In genomic region chr12:125097427-125097826, GRCh38 we compare ENCODE assay signal across 1 cellular context.
TF ChIP-seq lines count a peak whose summit lies in the region.

No MANE protein-coding gene starts in this region.

TF ChIP-seq in K562, 482 proteins besides CTCF, POLR2A, EP300 and RAD21:
- no peak for TF ChIP-seq FOS (IDR thresholded peaks at IDR 0.05; ENCODE audit: extremely low read depth, insufficient read length)
- TF ChIP-seq TEAD1 (CRISPR knock-in tag; IDR thresholded peaks at IDR 0.05) = no peak
- TF ChIP-seq MEF2A (IDR thresholded peaks at IDR 0.05; ENCODE audit: control insufficient read depth, low read depth, low read length) = no peak
- no peak for TF ChIP-seq ZNF668 (CRISPR knock-in tag; IDR thresholded peaks at IDR 0.05)
- no peak for TF ChIP-seq E2F1 (CRISPR knock-in tag; IDR thresholded peaks at IDR 0.05)
- no peak for TF ChIP-seq COPS2 (conservative IDR thresholded peaks at IDR 0.05)
